Comparison of ENCODE assay signal across 14 cellular contexts in the genomic region with DNA sequence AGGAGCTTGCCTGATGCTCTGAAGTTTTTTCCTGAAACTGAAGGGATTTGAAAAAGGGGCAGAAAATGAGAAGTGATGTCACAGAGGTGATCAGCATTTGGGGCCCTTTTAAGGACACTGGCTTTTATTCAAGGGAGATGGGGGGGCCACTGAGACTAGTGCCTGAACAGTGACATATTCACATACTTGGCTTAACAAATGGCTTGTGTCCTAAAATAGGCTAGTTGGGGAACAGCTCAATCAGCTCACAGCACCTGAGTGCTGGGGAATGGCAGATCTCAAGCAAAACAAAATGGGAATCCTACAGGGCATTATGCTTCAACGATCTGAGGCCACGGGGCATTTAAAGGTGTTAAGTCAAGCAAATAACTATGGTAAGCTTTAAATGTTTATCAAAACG.
DNase-seq lines count a peak whose midpoint lies in the region; ATAC-seq and TF ChIP-seq lines count a peak whose summit lies in the region.
"Had no signal": no experiment of that assay in that cellular context is flagged by ENCODE, and none has a peak within 500 bp of the region (broad histone marks: within the 10 kb centered on the region; RNA-seq: fewer than 3 reads in every experiment).

No MANE protein-coding gene starts in this region.

- WGBS in upper lobe of left lung, 2 donors = 49 to 55% methylated on average over 3 of the region's 3 CpGs

- H3K4me3 ChIP-seq in HUES48 (ENCODE audit: low read depth, low read length) (no peak overlapping the region), subcutaneous abdominal adipose tissue (ENCODE audit: low read depth in 1 of 5, low read length in 5 of 5) (no peak overlapping the region), upper lobe of left lung (no peak overlapping the region)

- H3K36me3 ChIP-seq in HUES48 (ENCODE audit: control insufficient read depth, insufficient read depth, low read length) (no peaks in the 10 kb centered on the region), subcutaneous abdominal adipose tissue (ENCODE audit: control insufficient read depth in 5 of 5, insufficient read depth in 5 of 5, low read length in 5 of 5) (no peaks in the 10 kb centered on the region), upper lobe of left lung (no peaks in the 10 kb centered on the region)

- H3K27me3 Mint-ChIP-seq in brain (no peaks in the 10 kb centered on the region), memory B cell (no peaks in the 10 kb centered on the region)
- H3K27me3 Mint-ChIP-seq: activated naive CD8-positive, alpha-beta T cell treated with anti-CD3 and anti-CD28 coated beads, Interleukin-2, amount 10 ng/mL, durations not matched to agents 7 days and 5 days had no signal

- H3K4me1 Mint-ChIP-seq in brain (peaks cover 78% of the 10 kb centered on the region), memory B cell (peaks cover 46% of the 10 kb centered on the region)

- no peak for TF ChIP-seq POLR2A in upper lobe of left lung (IDR thresholded peaks at IDR 0.05)

- peak overlapping the region in 3 of 5 experiments; percentile 5 to 59 (median 45) for H3K27ac Mint-ChIP-seq in brain
- peak overlapping the region; percentile 1 for H3K27ac Mint-ChIP-seq in memory B cell
- H3K27ac Mint-ChIP-seq: activated naive CD8-positive, alpha-beta T cell treated with anti-CD3 and anti-CD28 coated beads, Interleukin-2, amount 10 ng/mL, durations not matched to agents 7 days and 5 days; HFFc6 had no signal

- H3K4me3 Mint-ChIP-seq in brain (no peak overlapping the region), memory B cell (no peak overlapping the region)
- H3K4me3 Mint-ChIP-seq: activated naive CD8-positive, alpha-beta T cell treated with anti-CD3 and anti-CD28 coated beads, Interleukin-2, amount 10 ng/mL, durations not matched to agents 7 days and 5 days; HFFc6 had no signal

- no peaks in the 10 kb centered on the region for H3K27me3 ChIP-seq in HUES48 (ENCODE audit: control insufficient read depth, insufficient read depth, low read length)
- H3K27me3 ChIP-seq in subcutaneous abdominal adipose tissue (ENCODE audit: control insufficient read depth in 5 of 5, insufficient read depth in 4 of 5, low read length in 5 of 5) = no peaks in the 10 kb centered on the region
- H3K27me3 ChIP-seq in upper lobe of left lung = no peaks in the 10 kb centered on the region

- TF ChIP-seq EP300 in upper lobe of left lung (IDR thresholded peaks at IDR 0.05) = no peak

- H3K4me1 ChIP-seq in HUES48 (ENCODE audit: control insufficient read depth, insufficient read depth, low read length) = peaks cover 24% of the 10 kb centered on the region
- peaks cover 6 to 82% (median 74%) of the 10 kb centered on the region in 5 donors for H3K4me1 ChIP-seq in subcutaneous abdominal adipose tissue (ENCODE audit: control insufficient read depth in 5 of 5, insufficient read depth in 5 of 5, low read length in 5 of 5)
- H3K4me1 ChIP-seq in upper lobe of left lung = peaks cover 49 to 72% (median 67%) of the 10 kb centered on the region in 4 donors

- H3K9me3 Mint-ChIP-seq in brain (peaks cover 0 to 1% (median 0%) of the 10 kb centered on the region in 5 experiments), memory B cell (no peaks in the 10 kb centered on the region)
- H3K9me3 Mint-ChIP-seq: activated naive CD8-positive, alpha-beta T cell treated with anti-CD3 and anti-CD28 coated beads, Interleukin-2, amount 10 ng/mL, durations not matched to agents 7 days and 5 days; HFFc6 had no signal

- no peak for TF ChIP-seq CTCF in brain (conservative IDR thresholded peaks at IDR 0.05)
- no peak for TF ChIP-seq CTCF in upper lobe of left lung (IDR thresholded peaks at IDR 0.05)

- H3K9me3 ChIP-seq in HUES48 (ENCODE audit: control insufficient read depth, insufficient read depth, low read length) = no peaks in the 10 kb centered on the region
- H3K9me3 ChIP-seq in subcutaneous abdominal adipose tissue (ENCODE audit: control insufficient read depth in 5 of 5, low read length in 5 of 5) = no peaks in the 10 kb centered on the region
- H3K9me3 ChIP-seq in upper lobe of left lung = no peaks in the 10 kb centered on the region

- no peak for DNase-seq in memory B cell (ENCODE audit: low spot score in 2 of 2)
- DNase-seq in upper lobe of left lung = no peak
- DNase-seq: activated naive CD8-positive, alpha-beta T cell treated with anti-CD3 and anti-CD28 coated beads, Interleukin-2, amount 10 ng/mL, durations not matched to agents 7 days and 5 days; cortex of kidney; HFFc6; MM.1S; NCI-H2171; stimulated activated naive CD8-positive, alpha-beta T cell treated with anti-CD3 and anti-CD28 coated beads, Interleukin-15, Interleukin-2, amounts not matched to agents 100 U/mL and 50 U/mL, for 24 hours had no signal

- peaks cover 2% of the 10 kb centered on the region for H3K36me3 Mint-ChIP-seq in brain
- peaks cover 6% of the 10 kb centered on the region for H3K36me3 Mint-ChIP-seq in memory B cell

- peak overlapping the region; percentile 45 for H3K27ac ChIP-seq in HUES48 (ENCODE audit: low read depth, low read length)
- H3K27ac ChIP-seq in subcutaneous abdominal adipose tissue (ENCODE audit: low read depth, low read length) = peak overlapping the region; percentile 33
- H3K27ac ChIP-seq in upper lobe of left lung = peak overlapping the region in 1 of 4 donors; percentile 33
- H3K27ac ChIP-seq: VCaP had no signal

- ATAC-seq in memory B cell (ENCODE audit: low read depth) (peak; percentile 26), upper lobe of left lung (ENCODE audit: low FRiP score in 2 of 2) (no peak), GM21576 (IDR thresholded peaks at IDR 0.05; ENCODE audit: unreplicated experiment) (no peak), GM18858 (IDR thresholded peaks at IDR 0.05; ENCODE audit: unreplicated experiment) (no peak)
- ATAC-seq: stimulated activated naive CD8-positive, alpha-beta T cell treated with anti-CD3 and anti-CD28 coated beads, Interleukin-15, Interleukin-2, amounts not matched to agents 100 U/mL and 50 U/mL, for 24 hours had no signal

- no peak overlapping the region for H3K9ac ChIP-seq in HUES48 (ENCODE audit: low read depth, low read length)
- H3K9ac ChIP-seq in subcutaneous abdominal adipose tissue (ENCODE audit: low read length in 5 of 5) = peak overlapping the region in 1 of 5 donors; percentile 25
